In genomic region chr12:104462931-104463339, GRCh38 we compare ENCODE assay signal across 8 cellular contexts. TPM values are rescaled to one million over a fixed set of nuclear protein-coding genes. Genes with fewer than 3 reads are reported as not detected.
A peak's percentile ranks its signal among the peaks of the same experiment; 100 is the strongest.
DNase-seq lines count a peak whose midpoint lies in the region; ATAC-seq and TF ChIP-seq lines count a peak whose summit lies in the region.

No MANE protein-coding gene starts in this region.

- H3K27ac ChIP-seq in heart right ventricle: peak overlapping the region in 6 of 10 donors; percentile 2 to 95 (median 41)

- TF ChIP-seq POLR2A in GM18526 (IDR thresholded peaks at IDR 0.05; ENCODE audit: extremely low read depth, insufficient read length): peak; percentile 18

- no peak overlapping the region for H3K4me3 Mint-ChIP-seq in chondrocyte (ENCODE audit: unreplicated experiment)

- no peaks in the 10 kb centered on the region for H3K27me3 ChIP-seq in heart right ventricle

- DNase-seq in T follicular helper cell (ENCODE audit: low read depth) (peak; percentile 29), heart right ventricle (no peak), chondrocyte (ENCODE audit: low spot score) (no peak), cortex of kidney (lab: John Stamatoyannopoulos, UW) (no peak), posterior vena cava (ENCODE audit: low spot score) (no peak), kidney tubule cell (ENCODE audit: low spot score) (no peak)

- no peaks in the 10 kb centered on the region for H3K36me3 ChIP-seq in heart right ventricle

- intact Hi-C loops in heart right ventricle (cut with DNase I) (no loop called here), posterior vena cava (cut with DNase I) (no loop called here)

- 65 to 69% methylated on average over 1 of the region's 1 CpG for WGBS in heart right ventricle, 2 donors

- no peaks in the 10 kb centered on the region for H3K27me3 Mint-ChIP-seq in chondrocyte (ENCODE audit: low read depth)

- peak overlapping the region in 1 of 10 donors; percentile 25 for H3K4me3 ChIP-seq in heart right ventricle

- no peak overlapping the region for H3K27ac Mint-ChIP-seq in chondrocyte (ENCODE audit: unreplicated experiment)

- no peak for TF ChIP-seq CTCF in heart right ventricle (IDR thresholded peaks at IDR 0.05)
- no peak for TF ChIP-seq CTCF in chondrocyte (IDR thresholded peaks at IDR 0.05)

- no peaks in the 10 kb centered on the region for H3K9me3 Mint-ChIP-seq in chondrocyte (ENCODE audit: low read depth)

- H3K4me1 Mint-ChIP-seq in chondrocyte (ENCODE audit: low read depth): peaks cover 30% of the 10 kb centered on the region

- H3K4me1 ChIP-seq in heart right ventricle: peaks cover 4 to 90% (median 42%) of the 10 kb centered on the region in 9 donors

- H3K36me3 Mint-ChIP-seq in chondrocyte (ENCODE audit: low read depth): no peaks in the 10 kb centered on the region

- ATAC-seq in HG02852 (IDR thresholded peaks at IDR 0.05; ENCODE audit: unreplicated experiment) (peak; percentile 52), heart right ventricle (peak in 3 of 8 donors; percentile 34 to 45 (median 40))

- no peaks in the 10 kb centered on the region for H3K9me3 ChIP-seq in heart right ventricle

RNA-seq across cellular contexts. Expression of gene CHST11, which starts 6.2 kb away (rescaled TPM):
- total RNA-seq in heart right ventricle (10 to 100 TPM in 2 of 10 donors, 1 to 10 TPM in 8; 2.7 to 12.7 (median 4.5) TPM), chondrocyte (5.3 to 9.1 TPM (median 6.2 TPM) in 3 replicates), posterior vena cava (10 to 100 TPM; 17.1 to 17.4 TPM)
- polyA plus RNA-seq in heart right ventricle: 1 to 10 TPM; 1.1 to 1.2 TPM
